1 cellular context compared by ENCODE assay signal in genomic region chr1:172980456-172980855, GRCh38.
TF ChIP-seq lines count a peak whose summit lies in the region.

No MANE protein-coding gene starts in this region.

TF ChIP-seq in HepG2, 621 proteins besides CTCF, POLR2A, EP300 and RAD21 (continued from another document):
- TF ChIP-seq RBFOX2 (IDR thresholded peaks at IDR 0.05; ENCODE audit: low read depth, low read length) (no peak), ZNF614 (CRISPR knock-in tag; IDR thresholded peaks at IDR 0.05; ENCODE audit: borderline replicate concordance) (peak; percentile 71; the same call in 1 of the 2 replicates), POGK (CRISPR knock-in tag; conservative IDR thresholded peaks at IDR 0.05) (no peak), USF2 (IDR thresholded peaks at IDR 0.05; ENCODE audit: low read depth, low read length) (no peak), USF2 (CRISPR knock-in tag; IDR thresholded peaks at IDR 0.05; ENCODE audit: borderline replicate concordance) (no peak), ZNF274 (CRISPR knock-in tag; IDR thresholded peaks at IDR 0.05) (no peak), GZF1 (CRISPR knock-in tag; IDR thresholded peaks at IDR 0.05) (no peak), PLSCR1 (CRISPR knock-in tag; IDR thresholded peaks at IDR 0.05; ENCODE audit: borderline replicate concordance) (no peak), ZFP36L1 (CRISPR knock-in tag; IDR thresholded peaks at IDR 0.05) (no peak), ZNF891 (CRISPR knock-in tag; IDR thresholded peaks at IDR 0.05) (no peak), TAF15 (IDR thresholded peaks at IDR 0.05; ENCODE audit: low read depth, low read length, poor library complexity, severe bottlenecking) (no peak), MAFK (conservative IDR thresholded peaks at IDR 0.05 in 1 of 2, IDR thresholded peaks at IDR 0.05 in 1 of 2; ENCODE audit: low read length in 2 of 2) (peak; percentile 39 to 41; a peak in 2 of 4 replicates), ETV6 (CRISPR knock-in tag; conservative IDR thresholded peaks at IDR 0.05) (no peak), NFE2L2 (IDR thresholded peaks at IDR 0.05; ENCODE audit: low read length) (peak; percentile 76), ZNF326 (CRISPR knock-in tag; IDR thresholded peaks at IDR 0.05; ENCODE audit: borderline replicate concordance) (no peak), TBX3 (IDR thresholded peaks at IDR 0.05; ENCODE audit: borderline replicate concordance) (no peak), ZNF253 (CRISPR knock-in tag; IDR thresholded peaks at IDR 0.05; ENCODE audit: borderline replicate concordance) (no peak), SRF (IDR thresholded peaks at IDR 0.05; ENCODE audit: low read depth, low read length) (no peak)
